ENCODE assay signal across 27 cellular contexts in genomic region chr3:114664006-114664405, GRCh38.
"Had no signal": no experiment of that assay in that cellular context is flagged by ENCODE, and none has a peak within 500 bp of the region (broad histone marks: within the 10 kb centered on the region; RNA-seq: fewer than 3 reads in every experiment).

No MANE protein-coding gene starts in this region.

- H3K4me3 ChIP-seq: pancreas, prostate gland, right lobe of liver, sigmoid colon, stomach, thoracic aorta, thyroid gland, tibial nerve, upper lobe of left lung, vagina had no signal

- H3K4me1 Mint-ChIP-seq: stimulated activated effector memory CD8-positive, alpha-beta T cell treated with anti-CD3 and anti-CD28 coated beads, Interleukin-12 subunit alpha, Interleukin-12 subunit beta, amount 100 ng/mL, for 72 hours had no signal

- H3K4me1 ChIP-seq: prostate gland had no signal

- H3K27ac Mint-ChIP-seq: natural killer cell treated with Interleukin-12 subunit alpha and Interleukin-12 subunit beta and Interleukin-15 and Interleukin-18, amount 100 ng/mL, for 72 hours; nephron progenitor cell; stimulated activated effector memory CD8-positive, alpha-beta T cell treated with anti-CD3 and anti-CD28 coated beads, Interleukin-12 subunit alpha, Interleukin-12 subunit beta, amount 100 ng/mL, for 72 hours; stimulated activated naive B cell treated with anti-CD40 and anti-IgM and Interleukin-4, amounts not matched to agents 10 μg/mL and 1 μg/mL and 100 μg/mL, for 72 hours; stimulated activated naive CD8-positive, alpha-beta T cell treated with anti-CD3 and anti-CD28 coated beads, Interleukin-15, Interleukin-2, amounts not matched to agents 100 ng/mL and 50 ng/mL, for 24 hours had no signal

- DNase-seq: nephron progenitor cell; nucleus accumbens; pancreas; retina; right cardiac atrium; right lobe of liver; sigmoid colon; small intestine; stimulated activated CD4-positive, alpha-beta T cell treated with anti-CD3 and anti-CD28 coated beads, Interleukin-15, amount 100 ng/mL, for 24 hours; stimulated activated CD4-positive, alpha-beta T cell treated with anti-CD3 and anti-CD28 coated beads, Interleukin-2, amount 100 ng/mL, for 24 hours; stimulated activated CD4-positive, alpha-beta T cell treated with anti-CD3 and anti-CD28 coated beads, Interleukin-2, amount 100 ng/mL, for 48 hours; stimulated activated CD4-positive, alpha-beta T cell treated with anti-CD3 and anti-CD28 coated beads, Interleukin-4, amount 100 ng/mL, for 24 hours; stimulated activated naive B cell treated with anti-CD40 and anti-IgM and Interleukin-4, amounts not matched to agents 10 μg/mL and 1 μg/mL and 100 μg/mL, for 72 hours; stimulated activated naive CD4-positive, alpha-beta T cell treated with Interleukin-2 at 50 U/mL for 16 hours; stomach; thyroid gland; trophoblast cell; upper lobe of left lung had no signal

- ATAC-seq: natural killer cell treated with Interleukin-12 subunit alpha and Interleukin-12 subunit beta and Interleukin-15 and Interleukin-18, amount 100 ng/mL, for 72 hours; pancreas; right cardiac atrium; right lobe of liver; stimulated activated effector memory CD8-positive, alpha-beta T cell treated with anti-CD3 and anti-CD28 coated beads, Interleukin-12 subunit alpha, Interleukin-12 subunit beta, amount 100 ng/mL, for 72 hours; stimulated activated naive B cell treated with anti-CD40 and anti-IgM and Interleukin-4, amounts not matched to agents 10 μg/mL and 1 μg/mL and 100 μg/mL, for 72 hours had no signal

- H3K9me3 ChIP-seq: neutrophil, pancreas, prostate gland, right lobe of liver, sigmoid colon, stomach, thoracic aorta, thyroid gland, tibial nerve, upper lobe of left lung, vagina had no signal

- H3K27me3 ChIP-seq: neutrophil, pancreas, right lobe of liver, sigmoid colon, stomach, thyroid gland, tibial nerve, upper lobe of left lung, vagina had no signal

- H3K27me3 Mint-ChIP-seq: natural killer cell treated with Interleukin-12 subunit alpha and Interleukin-12 subunit beta and Interleukin-15 and Interleukin-18, amount 100 ng/mL, for 72 hours; stimulated activated naive B cell treated with anti-CD40 and anti-IgM and Interleukin-4, amounts not matched to agents 10 μg/mL and 1 μg/mL and 100 μg/mL, for 72 hours; stimulated activated naive CD8-positive, alpha-beta T cell treated with anti-CD3 and anti-CD28 coated beads, Interleukin-15, Interleukin-2, amounts not matched to agents 100 ng/mL and 50 ng/mL, for 24 hours had no signal

- H3K9me3 Mint-ChIP-seq: natural killer cell treated with Interleukin-12 subunit alpha and Interleukin-12 subunit beta and Interleukin-15 and Interleukin-18, amount 100 ng/mL, for 72 hours; stimulated activated effector memory CD8-positive, alpha-beta T cell treated with anti-CD3 and anti-CD28 coated beads, Interleukin-12 subunit alpha, Interleukin-12 subunit beta, amount 100 ng/mL, for 72 hours had no signal

- H3K36me3 ChIP-seq: neutrophil, pancreas, prostate gland, right lobe of liver, sigmoid colon, stomach, thoracic aorta, thyroid gland, tibial nerve, upper lobe of left lung, vagina had no signal

- H3K4me3 Mint-ChIP-seq: natural killer cell treated with Interleukin-12 subunit alpha and Interleukin-12 subunit beta and Interleukin-15 and Interleukin-18, amount 100 ng/mL, for 72 hours; nephron progenitor cell; neural crest cell; stimulated activated effector memory CD8-positive, alpha-beta T cell treated with anti-CD3 and anti-CD28 coated beads, Interleukin-12 subunit alpha, Interleukin-12 subunit beta, amount 100 ng/mL, for 72 hours; stimulated activated naive B cell treated with anti-CD40 and anti-IgM and Interleukin-4, amounts not matched to agents 10 μg/mL and 1 μg/mL and 100 μg/mL, for 72 hours; stimulated activated naive CD8-positive, alpha-beta T cell treated with anti-CD3 and anti-CD28 coated beads, Interleukin-15, Interleukin-2, amounts not matched to agents 100 ng/mL and 50 ng/mL, for 24 hours had no signal

- H3K36me3 Mint-ChIP-seq: natural killer cell treated with Interleukin-12 subunit alpha and Interleukin-12 subunit beta and Interleukin-15 and Interleukin-18, amount 100 ng/mL, for 72 hours; stimulated activated effector memory CD8-positive, alpha-beta T cell treated with anti-CD3 and anti-CD28 coated beads, Interleukin-12 subunit alpha, Interleukin-12 subunit beta, amount 100 ng/mL, for 72 hours had no signal

- H3K27ac ChIP-seq: neutrophil, pancreas, prostate gland, right lobe of liver, sigmoid colon, stomach, thoracic aorta, thyroid gland, tibial nerve, upper lobe of left lung, vagina had no signal
